Comparison of ENCODE assay signal across 13 cellular contexts in the genomic region with DNA sequence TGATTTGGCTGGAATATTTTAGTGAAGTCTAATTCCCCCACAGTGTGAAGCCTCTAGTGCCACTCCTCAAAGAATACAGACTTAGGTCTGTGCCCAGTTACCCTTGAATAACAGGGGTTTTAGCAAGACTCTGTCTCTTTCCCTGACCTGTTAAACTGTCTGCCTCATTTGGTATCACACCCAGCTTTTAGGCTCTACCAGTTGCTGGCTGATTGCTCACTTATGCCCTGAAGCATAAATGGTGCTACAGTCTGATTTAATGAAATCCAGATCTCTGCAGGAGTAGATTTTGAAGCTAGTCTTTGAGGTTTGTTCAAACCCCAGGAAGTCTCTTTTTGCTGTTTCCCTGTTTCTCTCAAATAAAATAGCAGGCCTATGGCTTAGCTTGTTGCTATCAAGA.
"Had no signal": no experiment of that assay in that cellular context is flagged by ENCODE, and none has a peak within 500 bp of the region (broad histone marks: within the 10 kb centered on the region; RNA-seq: fewer than 3 reads in every experiment).

No MANE protein-coding gene starts in this region.

- H3K9me3 Mint-ChIP-seq: activated T-helper 17 cell treated with anti-CD3 and anti-CD28 coated beads, Interleukin-2, amount 50 U/mL, for 72 hours had no signal

- H3K9ac ChIP-seq: parathyroid adenoma had no signal

- H3K9me3 ChIP-seq: adrenal gland, right atrium auricular region had no signal

- H3K27me3 ChIP-seq: gastroesophageal sphincter, right atrium auricular region had no signal

- H3K4me3 Mint-ChIP-seq: activated naive CD4-positive, alpha-beta T cell treated with anti-CD3 and anti-CD28 coated beads for 36 hours; activated T-helper 17 cell treated with anti-CD3 and anti-CD28 coated beads, Interleukin-2, amount 50 U/mL, for 72 hours; central memory CD8-positive, alpha-beta T cell; dendritic cell treated with granulocyte-macrophage colony-stimulating factor and Interleukin-4, amounts not matched to agents 40 ng/mL and 50 ng/mL, for 4 days; T-helper 1 cell treated with Interleukin-12 subunit alpha and Interleukin-12 subunit beta and Interleukin-4 antibody, amounts not matched to agents 30 μg/mL and 1 μg/mL, for 36 hours; WTC11 had no signal

- H3K79me2 ChIP-seq: parathyroid adenoma had no signal

- DNase-seq: activated CD4-positive, alpha-beta T cell treated with anti-CD3 and anti-CD28 coated beads for 48 hours; activated naive CD4-positive, alpha-beta T cell treated with anti-CD3 and anti-CD28 coated beads for 36 hours; adrenal gland; left ventricle myocardium superior had no signal

- H3K4me1 ChIP-seq: adrenal gland, gastroesophageal sphincter, parathyroid adenoma, right atrium auricular region had no signal

- H2AFZ ChIP-seq: parathyroid adenoma had no signal

- H3K27ac Mint-ChIP-seq: activated naive CD4-positive, alpha-beta T cell treated with anti-CD3 and anti-CD28 coated beads for 36 hours; activated T-helper 17 cell treated with anti-CD3 and anti-CD28 coated beads, Interleukin-2, amount 50 U/mL, for 72 hours; dendritic cell treated with granulocyte-macrophage colony-stimulating factor and Interleukin-4, amounts not matched to agents 40 ng/mL and 50 ng/mL, for 4 days; T-helper 1 cell treated with Interleukin-12 subunit alpha and Interleukin-12 subunit beta and Interleukin-4 antibody, amounts not matched to agents 30 μg/mL and 1 μg/mL, for 36 hours had no signal

- H3K27ac ChIP-seq: adrenal gland, gastroesophageal sphincter, parathyroid adenoma, right atrium auricular region, skin epidermis had no signal

- ATAC-seq: activated T-helper 17 cell treated with anti-CD3 and anti-CD28 coated beads, Interleukin-2, amount 50 U/mL, for 72 hours; gastroesophageal sphincter; left ventricle myocardium superior; WTC11 had no signal

- H3K36me3 ChIP-seq: adrenal gland, gastroesophageal sphincter, right atrium auricular region had no signal

- H3K4me1 Mint-ChIP-seq: activated T-helper 17 cell treated with anti-CD3 and anti-CD28 coated beads, Interleukin-2, amount 50 U/mL, for 72 hours; central memory CD8-positive, alpha-beta T cell had no signal

- H3K4me3 ChIP-seq: adrenal gland, gastroesophageal sphincter, right atrium auricular region, skin epidermis had no signal

- H3K27me3 Mint-ChIP-seq: activated T-helper 17 cell treated with anti-CD3 and anti-CD28 coated beads, Interleukin-2, amount 50 U/mL, for 72 hours had no signal
